ENCODE assay signal across 24 cellular contexts in the genomic region with DNA sequence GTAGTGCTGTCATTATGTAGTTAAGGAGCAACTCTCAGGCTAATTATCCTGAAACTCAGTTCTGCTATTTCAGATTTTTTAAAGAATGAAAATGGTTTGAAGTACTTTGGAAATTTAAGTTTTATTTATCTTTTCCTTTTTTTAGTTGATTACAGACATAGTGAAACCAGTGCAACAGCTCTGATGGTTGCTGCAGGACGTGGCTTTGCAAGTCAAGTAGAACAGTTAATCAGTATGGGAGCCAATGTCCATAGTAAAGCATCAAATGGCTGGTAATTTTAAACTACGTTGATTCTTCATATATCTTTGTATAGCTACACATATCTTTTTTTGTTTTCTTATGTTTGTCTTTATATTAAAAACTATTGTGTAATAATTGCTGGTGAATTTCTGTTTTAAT. TPM values are rescaled to one million over a fixed set of nuclear protein-coding genes. Genes with fewer than 3 reads are reported as not detected.
DNase-seq lines count a peak whose midpoint lies in the region; ATAC-seq and TF ChIP-seq lines count a peak whose summit lies in the region.
"Had no signal": no experiment of that assay in that cellular context is flagged by ENCODE, and none has a peak within 500 bp of the region (broad histone marks: within the 10 kb centered on the region; RNA-seq: fewer than 3 reads in every experiment).

No MANE protein-coding gene starts in this region.

- no peak for DNase-seq in HPDE6-E6E7 (ENCODE audit: extremely low spot score)
- DNase-seq in MG63 = no peak
- DNase-seq in NCI-H345 (lab: John Stamatoyannopoulos, UW) = no peak
- DNase-seq: activated CD4-positive, alpha-beta T cell treated with anti-CD3 and anti-CD28 coated beads, Interleukin-2, amount 50 U/mL, for 4 hours; activated T-cell treated with anti-CD3 and anti-CD28 coated beads, Interleukin-2, amount 50 U/mL, for 48 hours; DMS53; H9; head of caudate nucleus; immature natural killer cell; Karpas-422; naive B cell; NCI-H1105; NCI-H69; PC-3; SJCRH30; stomach had no signal

- TF ChIP-seq POLR2A in GM18505 (IDR thresholded peaks at IDR 0.05; ENCODE audit: borderline replicate concordance, extremely low read depth, insufficient read depth, insufficient read length) = no peak

- peaks cover 67% of the 10 kb centered on the region for H3K36me3 ChIP-seq in MG63

- no peak overlapping the region for H3K4me3 ChIP-seq in MG63
- H3K4me3 ChIP-seq: lung, SJCRH30, stomach had no signal

- ATAC-seq in GM18505 (IDR thresholded peaks at IDR 0.05; ENCODE audit: unreplicated experiment) = peak; percentile 67
- peak; percentile 85 for ATAC-seq in GM19397 (IDR thresholded peaks at IDR 0.05; ENCODE audit: unreplicated experiment)
- ATAC-seq in HG02840 (IDR thresholded peaks at IDR 0.05; ENCODE audit: low FRiP score, unreplicated experiment) = peak; percentile 79
- ATAC-seq in HG03378 (IDR thresholded peaks at IDR 0.05; ENCODE audit: unreplicated experiment) = peak; percentile 76
- no peak for ATAC-seq in GM21576 (IDR thresholded peaks at IDR 0.05; ENCODE audit: unreplicated experiment)
- ATAC-seq: activated naive CD4-positive, alpha-beta T cell treated with anti-CD3 and anti-CD28 coated beads, Interleukin-2, amount 50 U/mL, for 72 hours; PC-3; sciatic nerve had no signal

- H3K9me3 ChIP-seq in MG63 = no peaks in the 10 kb centered on the region
- H3K9me3 ChIP-seq: SJCRH30, stomach had no signal

- H3K27me3 ChIP-seq in MG63 = no peaks in the 10 kb centered on the region
- H3K27me3 ChIP-seq: SJCRH30, stomach had no signal

RNA-seq across cellular contexts. Expression of gene YTHDC2, which starts 34.9 kb away (rescaled TPM):
- total RNA-seq in MG63 (2014; rRNA removed; shearing (Covaris generic); ENCODE audit: low replicate concordance) = 3.2 and 9.0 TPM in 2 replicates
